ENCODE assay signal across 9 cellular contexts in genomic region chr22:36360871-36361383, GRCh38. TPM values are rescaled to one million over a fixed set of nuclear protein-coding genes. Genes with fewer than 3 reads are reported as not detected.
DNase-seq lines count a peak whose midpoint lies in the region; ATAC-seq, FAIRE-seq and TF ChIP-seq lines count a peak whose summit lies in the region.
"Had no signal": no experiment of that assay in that cellular context is flagged by ENCODE, and none has a peak within 500 bp of the region (broad histone marks: within the 10 kb centered on the region; RNA-seq: fewer than 3 reads in every experiment).

No MANE protein-coding gene starts in this region.

- H3F3A ChIP-seq in GM23338 (replicated peaks; ENCODE audit: low read depth): 0 out of 2 replicates have a peak, but pooled peaks cover 5% of the 10 kb centered on the region

- H3K4me2 ChIP-seq in GM23338: peak overlapping the region; percentile 40

- CTCF ChIA-PET in WTC11 (lab: Charles Lee): interaction anchor here (0.7 to 3.1 kb wide), 4 partner anchors 27 to 110 kb away, joined by 3 to 13 read pairs (median 4); no protein-coding TSS in a partner anchor

- intact Hi-C loops in right cardiac atrium (cut with DNase I): loop anchor here in 1 of 4 donors (5.0 kb wide), 1 partner anchor 34 kb away; no protein-coding TSS in a partner anchor

- H4K20me1 ChIP-seq in GM23338 (replicated peaks; ENCODE audit: insufficient read depth): peaks cover 33% of the 10 kb centered on the region

- POLR2A ChIA-PET in WTC11 (lab: Charles Lee): interaction anchor here (0.7 to 3.3 kb wide), 6 partner anchors 9 to 37 kb away, joined by 3 to 19 read pairs (median 9); partner anchors contain the start of gene MYH9

- peak overlapping the region in 1 of 3 donors; percentile 54 for H3K9ac ChIP-seq in skeletal muscle tissue (ENCODE audit: low read depth in 1 of 3, low read length in 3 of 3)

- no peaks in the 10 kb centered on the region for H3K27me3 ChIP-seq in GM23338 (ENCODE audit: insufficient read depth)
- H3K27me3 ChIP-seq in right cardiac atrium (ENCODE audit: control insufficient read depth, insufficient read depth): no peaks in the 10 kb centered on the region
- H3K27me3 ChIP-seq in skeletal muscle tissue (ENCODE audit: control insufficient read depth in 3 of 3, insufficient read depth in 3 of 3, low read length in 3 of 3): no peaks in the 10 kb centered on the region

- peaks cover 10% of the 10 kb centered on the region for H3K27me3 Mint-ChIP-seq in GM23338 (ENCODE audit: insufficient read depth, low read depth, poor library complexity)
- no peaks in the 10 kb centered on the region for H3K27me3 Mint-ChIP-seq in WTC11 (ENCODE audit: low read depth)

- DNase-seq in GM23338 (ENCODE audit: low spot score): peak; percentile 56
- no peak for DNase-seq in WTC11 (ENCODE audit: low spot score)
- peak in 2 of 3 donors; percentile 48 to 57 for DNase-seq in right cardiac atrium
- DNase-seq in RCC 7860 (ENCODE audit: low spot score): no peak
- no peak for DNase-seq in NCI-H1694 (lab: John Stamatoyannopoulos, UW)
- no peak for DNase-seq in SW480 (ENCODE audit: low spot score)
- DNase-seq in DMS153 (lab: John Stamatoyannopoulos, UW): no peak
- DNase-seq: substantia nigra had no signal

- no peaks in the 10 kb centered on the region for H3K9me3 ChIP-seq in right cardiac atrium (ENCODE audit: control insufficient read depth, low read length)
- H3K9me3 ChIP-seq in skeletal muscle tissue (ENCODE audit: control insufficient read depth in 3 of 3, low read length in 3 of 3): no peaks in the 10 kb centered on the region

- H3K4me3 Mint-ChIP-seq in GM23338 (no peak overlapping the region), WTC11 (peak overlapping the region; percentile 17; the same call in 1 of the 2 replicates)

- no peaks in the 10 kb centered on the region for H3K9me3 Mint-ChIP-seq in GM23338
- no peaks in the 10 kb centered on the region for H3K9me3 Mint-ChIP-seq in WTC11

- peak overlapping the region; percentile 84 for H3K27ac Mint-ChIP-seq in GM23338
- H3K27ac Mint-ChIP-seq in WTC11: peak overlapping the region; percentile 99

- H3K36me3 Mint-ChIP-seq in GM23338 (ENCODE audit: low read depth): peaks cover 10% of the 10 kb centered on the region; the same call in 2 of the 3 replicates
- no peaks in the 10 kb centered on the region; the same call in 1 of the 2 replicates for H3K36me3 Mint-ChIP-seq in WTC11

- 41% methylated on average over 5 of the region's 5 CpGs for WGBS in right cardiac atrium

- no peak for FAIRE-seq in RCC 7860 (lab: Jason Lieb, UNC)

- TF ChIP-seq CTCF in GM23338 (conservative IDR thresholded peaks at IDR 0.05; ENCODE audit: low read depth in 2 of 2): no peak
- no peak for TF ChIP-seq CTCF in WTC11 (IDR thresholded peaks at IDR 0.05)

- H3K4me1 ChIP-seq in GM23338 (ENCODE audit: insufficient read depth): peaks cover 87% of the 10 kb centered on the region
- peaks cover 65% of the 10 kb centered on the region for H3K4me1 ChIP-seq in right cardiac atrium (ENCODE audit: control insufficient read depth, insufficient read depth, low read length)
- peaks cover 72 to 80% (median 75%) of the 10 kb centered on the region in 3 donors for H3K4me1 ChIP-seq in skeletal muscle tissue (ENCODE audit: control insufficient read depth in 3 of 3, insufficient read depth in 3 of 3, low read length in 3 of 3)

- H3K4me3 ChIP-seq in GM23338 (peak overlapping the region; percentile 29), right cardiac atrium (ENCODE audit: low read length) (no peak overlapping the region), skeletal muscle tissue (ENCODE audit: low read length in 3 of 3) (no peak overlapping the region)

- H3K9me2 ChIP-seq in GM23338 (ENCODE audit: insufficient read depth): peaks cover 3% of the 10 kb centered on the region

- no peaks in the 10 kb centered on the region for H3K36me3 ChIP-seq in GM23338 (ENCODE audit: insufficient read depth)
- no peaks in the 10 kb centered on the region for H3K36me3 ChIP-seq in skeletal muscle tissue (ENCODE audit: control insufficient read depth in 3 of 3, insufficient read depth in 3 of 3, low read length in 3 of 3)

- H3K4me1 Mint-ChIP-seq in GM23338: peaks cover 83% of the 10 kb centered on the region
- peaks cover 89% of the 10 kb centered on the region for H3K4me1 Mint-ChIP-seq in WTC11

- peak overlapping the region; percentile 83 for H3K27ac ChIP-seq in GM23338 (ENCODE audit: low read depth)
- peak overlapping the region; percentile 57 for H3K27ac ChIP-seq in right cardiac atrium (ENCODE audit: low read length)
- H3K27ac ChIP-seq in skeletal muscle tissue (ENCODE audit: low read depth, low read length): peak overlapping the region; percentile 44

- peaks cover 99% of the 10 kb centered on the region for H3K79me2 ChIP-seq in GM23338 (replicated peaks; ENCODE audit: insufficient read depth)

- H2AFZ ChIP-seq in GM23338: no peak overlapping the region

- ATAC-seq in GM23338 (peak; percentile 48), WTC11 (peak; percentile 30), right cardiac atrium (no peak)

TF ChIP-seq in GM23338, 12 proteins besides CTCF, POLR2A, EP300 and RAD21 (continues in another document):
- TF ChIP-seq ZNF114 (CRISPR knock-in tag; IDR thresholded peaks at IDR 0.05): no peak
- no peak for TF ChIP-seq POLR2AphosphoS5 (IDR thresholded peaks at IDR 0.05; ENCODE audit: low read depth)
- TF ChIP-seq STAT1 (IDR thresholded peaks at IDR 0.05; ENCODE audit: unreplicated experiment): no peak
- no peak for TF ChIP-seq EZH2phosphoT487 (IDR thresholded peaks at IDR 0.05; ENCODE audit: unreplicated experiment)
- no peak for TF ChIP-seq NANOG (IDR thresholded peaks at IDR 0.05; ENCODE audit: borderline replicate concordance)
- no peak for TF ChIP-seq CREB1 (CRISPR knock-in tag; IDR thresholded peaks at IDR 0.05; ENCODE audit: low read depth)

TF ChIP-seq in WTC11, 78 proteins besides CTCF, POLR2A, EP300 and RAD21 (continues in another document):
- no peak for TF ChIP-seq ZSCAN18 (CRISPR knock-in tag; IDR thresholded peaks at IDR 0.05)
- no peak for TF ChIP-seq KAT7 (CRISPR knock-in tag; IDR thresholded peaks at IDR 0.05; ENCODE audit: borderline replicate concordance)
- TF ChIP-seq TEAD1 (CRISPR knock-in tag; IDR thresholded peaks at IDR 0.05): no peak
- TF ChIP-seq, protein P1, sequence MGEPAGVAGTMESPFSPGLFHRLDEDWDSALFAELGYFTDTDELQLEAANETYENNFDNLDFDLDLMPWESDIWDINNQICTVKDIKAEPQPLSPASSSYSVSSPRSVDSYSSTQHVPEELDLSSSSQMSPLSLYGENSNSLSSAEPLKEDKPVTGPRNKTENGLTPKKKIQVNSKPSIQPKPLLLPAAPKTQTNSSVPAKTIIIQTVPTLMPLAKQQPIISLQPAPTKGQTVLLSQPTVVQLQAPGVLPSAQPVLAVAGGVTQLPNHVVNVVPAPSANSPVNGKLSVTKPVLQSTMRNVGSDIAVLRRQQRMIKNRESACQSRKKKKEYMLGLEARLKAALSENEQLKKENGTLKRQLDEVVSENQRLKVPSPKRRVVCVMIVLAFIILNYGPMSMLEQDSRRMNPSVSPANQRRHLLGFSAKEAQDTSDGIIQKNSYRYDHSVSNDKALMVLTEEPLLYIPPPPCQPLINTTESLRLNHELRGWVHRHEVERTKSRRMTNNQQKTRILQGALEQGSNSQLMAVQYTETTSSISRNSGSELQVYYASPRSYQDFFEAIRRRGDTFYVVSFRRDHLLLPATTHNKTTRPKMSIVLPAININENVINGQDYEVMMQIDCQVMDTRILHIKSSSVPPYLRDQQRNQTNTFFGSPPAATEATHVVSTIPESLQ (CRISPR knock-in tag; IDR thresholded peaks at IDR 0.05): no peak
- TF ChIP-seq ATF2 (CRISPR knock-in tag; IDR thresholded peaks at IDR 0.05; ENCODE audit: borderline replicate concordance, low read depth): no peak
- TF ChIP-seq ZNF317 (CRISPR knock-in tag; IDR thresholded peaks at IDR 0.05; ENCODE audit: borderline replicate concordance, low read depth): no peak
- no peak for TF ChIP-seq ZNF263 (CRISPR knock-in tag; IDR thresholded peaks at IDR 0.05; ENCODE audit: low read depth)
- TF ChIP-seq ZNF121 (CRISPR knock-in tag; IDR thresholded peaks at IDR 0.05): no peak
- TF ChIP-seq GABPB1 (CRISPR knock-in tag; IDR thresholded peaks at IDR 0.05): no peak
- TF ChIP-seq JUN (CRISPR knock-in tag; IDR thresholded peaks at IDR 0.05): no peak

RNA-seq across cellular contexts. Expression of gene MYH9, which starts 26.8 kb away (rescaled TPM):
- total RNA-seq in GM23338 (2014; rRNA removed; shearing (Covaris generic)): 204 and 233 TPM in 2 replicates
- polyA plus RNA-seq in GM23338 (2016; fragmentation: Nextera tagmentation; extraction: Ambion mirVana) (55.4 and 58.4 TPM in 2 replicates), right cardiac atrium (92.5 TPM)
- total RNA-seq in WTC11 (2021) (272 to 288 TPM (median 277 TPM) in 3 replicates), right cardiac atrium (100 to 1,000 TPM; 140 to 224 (median 163) TPM), skeletal muscle tissue (111 TPM)

Comparison
In these comparisons a context has a peak if more than half of its experiments do, and no peak if none do; other contexts are left out.
1. ATAC-seq: peak in GM23338 (single experiment) and WTC11 (single experiment); none in right cardiac atrium (0 of 2).
2. DNase-seq: peak in GM23338 (single experiment) and right cardiac atrium (2 of 3); none in WTC11 (single experiment), RCC 7860 (single experiment), NCI-H1694 (single experiment), SW480 (single experiment) and DMS153 (single experiment).
3. Peak in every context shown above with its lines, with median percentiles within 50 percentile points of each other: H3K27ac ChIP-seq.